32 cellular contexts compared by ENCODE assay signal in the genomic region with DNA sequence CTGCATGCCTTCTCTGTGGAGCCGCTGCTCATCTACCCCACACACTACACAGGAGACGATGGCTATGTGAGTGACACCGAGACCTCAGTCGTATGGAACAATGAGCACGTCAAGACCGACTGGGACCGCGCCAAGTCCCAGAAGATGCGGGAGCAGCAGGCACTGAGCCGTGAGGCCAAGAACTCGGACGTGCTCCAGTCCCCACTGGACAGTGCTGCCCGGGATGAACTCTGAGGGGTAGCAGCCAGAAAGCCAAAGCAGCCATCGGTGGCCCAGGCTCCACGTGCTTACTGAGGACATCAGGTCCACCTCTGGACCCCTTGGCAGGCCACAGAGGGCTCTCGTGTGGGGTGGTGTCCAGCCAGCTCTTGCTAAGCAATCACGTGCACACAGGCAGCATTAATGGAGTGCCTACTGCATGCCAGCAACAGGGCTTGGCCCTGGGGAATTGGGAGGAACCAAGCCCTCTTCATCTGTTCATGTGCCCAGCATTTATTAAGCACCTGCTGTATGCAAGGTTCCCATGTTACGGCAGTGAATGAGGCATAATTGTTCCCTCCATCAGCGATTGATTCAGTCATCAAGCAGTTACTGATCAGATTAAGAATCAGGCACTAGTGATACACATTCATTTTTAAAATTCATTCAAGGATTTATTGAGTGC.
"Had no signal": no experiment of that assay in that cellular context is flagged by ENCODE, and none has a peak within 500 bp of the region (broad histone marks: within the 10 kb centered on the region; RNA-seq: fewer than 3 reads in every experiment).

No MANE protein-coding gene starts in this region.

- ATAC-seq: activated CD8-positive, alpha-beta memory T cell treated with anti-CD3 and anti-CD28 coated beads, Interleukin-2, amount 10 ng/mL, durations not matched to agents 7 days and 5 days; Right ventricle myocardium inferior had no signal

- H3K27me3 ChIP-seq: brain microvascular endothelial cell, Peyer's patch had no signal

- DNase-seq: activated CD4-positive, alpha-beta memory T cell treated with anti-CD3 and anti-CD28 coated beads, Interleukin-2, amount 10 ng/mL, durations not matched to agents 7 days and 5 days; activated CD4-positive, alpha-beta T cell treated with anti-CD3 and anti-CD28 coated beads for 1 hour; activated CD4-positive, alpha-beta T cell treated with anti-CD3 and anti-CD28 coated beads for 48 hours; activated CD4-positive, CD25-positive, alpha-beta regulatory T cell; activated CD8-positive, alpha-beta memory T cell treated with anti-CD3 and anti-CD28 coated beads for 24 hours; activated CD8-positive, alpha-beta memory T cell treated with anti-CD3 and anti-CD28 coated beads, Interleukin-2, amount 10 ng/mL, durations not matched to agents 7 days and 5 days; activated CD8-positive, alpha-beta memory T cell treated with anti-CD3 and anti-CD28 coated beads, Interleukin-2, amount 50 U/mL, for 48 hours; activated effector memory CD4-positive, alpha-beta T cell treated with anti-CD3 and anti-CD28 coated beads, Interleukin-2, amount 50 U/mL, for 16 hours; activated naive CD4-positive, alpha-beta T cell; activated naive CD4-positive, alpha-beta T cell treated with anti-CD3 and anti-CD28 coated beads, Interleukin-2, amount 50 U/mL, for 16 hours; activated naive CD8-positive, alpha-beta T cell treated with anti-CD3 and anti-CD28 coated beads for 36 hours; activated T-cell treated with anti-CD3 and anti-CD28 coated beads, Interleukin-2, amount 50 U/mL, for 48 hours; amniotic stem cell; aorta; brain microvascular endothelial cell; central memory CD4-positive, alpha-beta T cell; NCI-H1105; NCI-H1417 treated with DMSO at 0.1 percent for 48 hours; NCI-H1694; NCI-H1930; NCI-H2081 treated with DMSO at 0.1 percent for 48 hours; NCI-H345; NCI-H524 treated with DMSO at 0.1 percent for 48 hours; Peyer's patch; RPMI8226; SIG-M5; SW 1271; T-helper 1 cell; T-helper 2 cell; T-helper 9 cell; WERI-Rb-1 had no signal

- H3K9me3 ChIP-seq: Peyer's patch had no signal

- H3K4me3 ChIP-seq: Peyer's patch had no signal

- H3K27ac ChIP-seq: brain microvascular endothelial cell, Peyer's patch, WERI-Rb-1 had no signal

- H3K9me3 Mint-ChIP-seq: activated CD4-positive, alpha-beta memory T cell treated with anti-CD3 and anti-CD28 coated beads, Interleukin-2, amount 10 ng/mL, durations not matched to agents 7 days and 5 days; activated naive CD8-positive, alpha-beta T cell treated with anti-CD3 and anti-CD28 coated beads for 36 hours had no signal

- H3K4me3 Mint-ChIP-seq: activated CD4-positive, alpha-beta memory T cell treated with anti-CD3 and anti-CD28 coated beads, Interleukin-2, amount 10 ng/mL, durations not matched to agents 7 days and 5 days; activated CD8-positive, alpha-beta memory T cell treated with anti-CD3 and anti-CD28 coated beads, Interleukin-2, amount 10 ng/mL, durations not matched to agents 7 days and 5 days; activated naive CD8-positive, alpha-beta T cell treated with anti-CD3 and anti-CD28 coated beads for 36 hours had no signal

- H3K4me1 Mint-ChIP-seq: activated naive CD8-positive, alpha-beta T cell treated with anti-CD3 and anti-CD28 coated beads for 36 hours had no signal

- H3K27me3 Mint-ChIP-seq: activated CD4-positive, alpha-beta memory T cell treated with anti-CD3 and anti-CD28 coated beads, Interleukin-2, amount 10 ng/mL, durations not matched to agents 7 days and 5 days; activated CD8-positive, alpha-beta memory T cell treated with anti-CD3 and anti-CD28 coated beads, Interleukin-2, amount 10 ng/mL, durations not matched to agents 7 days and 5 days; activated naive CD8-positive, alpha-beta T cell treated with anti-CD3 and anti-CD28 coated beads for 36 hours had no signal

- H3K27ac Mint-ChIP-seq: activated CD4-positive, alpha-beta memory T cell treated with anti-CD3 and anti-CD28 coated beads, Interleukin-2, amount 10 ng/mL, durations not matched to agents 7 days and 5 days; activated CD8-positive, alpha-beta memory T cell treated with anti-CD3 and anti-CD28 coated beads, Interleukin-2, amount 10 ng/mL, durations not matched to agents 7 days and 5 days; activated naive CD8-positive, alpha-beta T cell treated with anti-CD3 and anti-CD28 coated beads for 36 hours had no signal

- H3K4me1 ChIP-seq: Peyer's patch had no signal
